1 cellular context compared by ENCODE assay signal in the genomic region with DNA sequence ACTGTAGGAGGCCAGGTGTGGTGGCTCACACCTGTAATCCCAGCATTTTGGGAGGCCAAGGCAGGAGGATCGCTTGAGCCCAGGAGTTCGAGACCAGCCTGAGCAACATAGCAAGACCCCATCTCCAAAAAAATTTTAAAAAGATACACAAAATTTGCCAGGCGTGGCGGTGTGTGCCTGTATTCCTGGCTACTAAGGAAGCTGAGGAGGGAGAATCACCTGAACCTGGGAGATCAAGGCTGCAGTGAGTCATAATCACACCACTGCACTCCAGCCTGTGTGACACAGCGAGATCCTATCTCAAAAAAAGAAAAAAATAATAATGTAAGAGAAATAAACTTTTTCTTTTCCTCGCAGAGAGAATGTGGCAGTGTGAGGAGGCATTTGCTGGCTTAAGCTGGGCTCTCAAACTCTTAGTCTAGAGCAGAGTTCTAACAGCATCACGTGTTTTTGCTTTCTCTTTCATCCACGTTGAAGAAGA.
TF ChIP-seq lines count a peak whose summit lies in the region.

No MANE protein-coding gene starts in this region.

TF ChIP-seq in K562, 482 proteins besides CTCF, POLR2A, EP300 and RAD21 (continued from another document):
- TF ChIP-seq, protein P1, sequence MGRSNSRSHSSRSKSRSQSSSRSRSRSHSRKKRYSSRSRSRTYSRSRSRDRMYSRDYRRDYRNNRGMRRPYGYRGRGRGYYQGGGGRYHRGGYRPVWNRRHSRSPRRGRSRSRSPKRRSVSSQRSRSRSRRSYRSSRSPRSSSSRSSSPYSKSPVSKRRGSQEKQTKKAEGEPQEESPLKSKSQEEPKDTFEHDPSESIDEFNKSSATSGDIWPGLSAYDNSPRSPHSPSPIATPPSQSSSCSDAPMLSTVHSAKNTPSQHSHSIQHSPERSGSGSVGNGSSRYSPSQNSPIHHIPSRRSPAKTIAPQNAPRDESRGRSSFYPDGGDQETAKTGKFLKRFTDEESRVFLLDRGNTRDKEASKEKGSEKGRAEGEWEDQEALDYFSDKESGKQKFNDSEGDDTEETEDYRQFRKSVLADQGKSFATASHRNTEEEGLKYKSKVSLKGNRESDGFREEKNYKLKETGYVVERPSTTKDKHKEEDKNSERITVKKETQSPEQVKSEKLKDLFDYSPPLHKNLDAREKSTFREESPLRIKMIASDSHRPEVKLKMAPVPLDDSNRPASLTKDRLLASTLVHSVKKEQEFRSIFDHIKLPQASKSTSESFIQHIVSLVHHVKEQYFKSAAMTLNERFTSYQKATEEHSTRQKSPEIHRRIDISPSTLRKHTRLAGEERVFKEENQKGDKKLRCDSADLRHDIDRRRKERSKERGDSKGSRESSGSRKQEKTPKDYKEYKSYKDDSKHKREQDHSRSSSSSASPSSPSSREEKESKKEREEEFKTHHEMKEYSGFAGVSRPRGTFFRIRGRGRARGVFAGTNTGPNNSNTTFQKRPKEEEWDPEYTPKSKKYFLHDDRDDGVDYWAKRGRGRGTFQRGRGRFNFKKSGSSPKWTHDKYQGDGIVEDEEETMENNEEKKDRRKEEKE (IDR thresholded peaks at IDR 0.05; ENCODE audit: borderline replicate concordance in 1 of 2, control insufficient read depth in 1 of 2, low read depth in 2 of 2, low read length in 1 of 2) = no peak
- no peak for TF ChIP-seq KAT2B (IDR thresholded peaks at IDR 0.05; ENCODE audit: low read depth, low read length)
- TF ChIP-seq, protein P2, sequence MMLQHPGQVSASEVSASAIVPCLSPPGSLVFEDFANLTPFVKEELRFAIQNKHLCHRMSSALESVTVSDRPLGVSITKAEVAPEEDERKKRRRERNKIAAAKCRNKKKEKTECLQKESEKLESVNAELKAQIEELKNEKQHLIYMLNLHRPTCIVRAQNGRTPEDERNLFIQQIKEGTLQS (IDR thresholded peaks at IDR 0.05) = peak; percentile 77
- TF ChIP-seq, protein P2 (CRISPR knock-in tag; conservative IDR thresholded peaks at IDR 0.05) = no peak
- TF ChIP-seq NFE2 (IDR thresholded peaks at IDR 0.05; ENCODE audit: low read depth) = peak; percentile 70
- no peak for TF ChIP-seq HMG20A (CRISPR knock-in tag; conservative IDR thresholded peaks at IDR 0.05)
- TF ChIP-seq SMC3 (conservative IDR thresholded peaks at IDR 0.05; ENCODE audit: insufficient read depth, low read depth, low read length) = no peak
- TF ChIP-seq, protein P3, sequence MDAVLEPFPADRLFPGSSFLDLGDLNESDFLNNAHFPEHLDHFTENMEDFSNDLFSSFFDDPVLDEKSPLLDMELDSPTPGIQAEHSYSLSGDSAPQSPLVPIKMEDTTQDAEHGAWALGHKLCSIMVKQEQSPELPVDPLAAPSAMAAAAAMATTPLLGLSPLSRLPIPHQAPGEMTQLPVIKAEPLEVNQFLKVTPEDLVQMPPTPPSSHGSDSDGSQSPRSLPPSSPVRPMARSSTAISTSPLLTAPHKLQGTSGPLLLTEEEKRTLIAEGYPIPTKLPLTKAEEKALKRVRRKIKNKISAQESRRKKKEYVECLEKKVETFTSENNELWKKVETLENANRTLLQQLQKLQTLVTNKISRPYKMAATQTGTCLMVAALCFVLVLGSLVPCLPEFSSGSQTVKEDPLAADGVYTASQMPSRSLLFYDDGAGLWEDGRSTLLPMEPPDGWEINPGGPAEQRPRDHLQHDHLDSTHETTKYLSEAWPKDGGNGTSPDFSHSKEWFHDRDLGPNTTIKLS (IDR thresholded peaks at IDR 0.05; ENCODE audit: borderline replicate concordance, low read depth) = no peak
- TF ChIP-seq, protein P4, sequence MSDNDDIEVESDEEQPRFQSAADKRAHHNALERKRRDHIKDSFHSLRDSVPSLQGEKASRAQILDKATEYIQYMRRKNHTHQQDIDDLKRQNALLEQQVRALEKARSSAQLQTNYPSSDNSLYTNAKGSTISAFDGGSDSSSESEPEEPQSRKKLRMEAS (CRISPR knock-in tag; IDR thresholded peaks at IDR 0.05) = no peak
- no peak for TF ChIP-seq NEUROD1 (IDR thresholded peaks at IDR 0.05; ENCODE audit: borderline replicate concordance, low read depth, low read length, partially characterized antibody)
